21 cellular contexts compared by ENCODE assay signal in the genomic region with DNA sequence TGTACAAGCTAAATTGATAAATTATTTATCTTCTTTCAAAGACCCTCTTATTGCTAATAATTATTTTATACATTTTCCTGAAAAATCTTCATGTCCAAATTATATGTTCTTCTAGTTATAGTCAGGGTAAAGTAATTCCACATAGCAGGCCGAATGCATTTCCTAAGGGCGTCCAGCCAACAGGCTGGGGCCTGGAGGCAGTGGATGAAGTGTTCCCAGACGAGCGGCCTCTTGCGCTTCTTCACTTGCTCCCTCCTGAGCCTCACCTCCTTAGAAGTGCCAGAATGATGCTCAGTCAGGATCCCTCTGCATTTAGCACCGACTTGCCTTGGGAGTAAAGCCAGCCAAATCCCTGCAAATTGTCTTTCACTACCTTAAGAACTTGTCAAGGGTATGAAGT. TPM values are rescaled to one million over a fixed set of nuclear protein-coding genes. Genes with fewer than 3 reads are reported as not detected.
DNase-seq lines count a peak whose midpoint lies in the region; ATAC-seq and TF ChIP-seq lines count a peak whose summit lies in the region.
"Had no signal": no experiment of that assay in that cellular context is flagged by ENCODE, and none has a peak within 500 bp of the region (broad histone marks: within the 10 kb centered on the region; RNA-seq: fewer than 3 reads in every experiment).

No MANE protein-coding gene starts in this region.

- DNase-seq in AG20443 (ENCODE audit: low spot score) = peak; percentile 60
- DNase-seq in coronary artery (ENCODE audit: low spot score) = no peak
- DNase-seq in left lung = no peak
- no peak for DNase-seq in spleen
- no peak for DNase-seq in NCI-H1048 (lab: John Stamatoyannopoulos, UW)
- no peak for DNase-seq in GM13977 (ENCODE audit: low spot score)
- no peak for DNase-seq in substantia nigra (lab: John Stamatoyannopoulos, UW)
- DNase-seq: activated CD4-positive, alpha-beta T cell treated with anti-CD3 and anti-CD28 coated beads, Interleukin-2, amount 50 U/mL, for 1 hour; activated CD8-positive, alpha-beta memory T cell treated with anti-CD3 and anti-CD28 coated beads, Interleukin-2, amount 50 U/mL, for 48 hours; activated gamma-delta T cell; amniotic stem cell; CD8-positive, alpha-beta memory T cell; NCI-H187 treated with DMSO at 0.1 percent for 48 hours; NK-92 treated with Interleukin-12 subunit alpha and Interleukin-12 subunit beta, amount 100 ng/mL, for 24 hours; transverse colon had no signal

- TF ChIP-seq CTCF in coronary artery (IDR thresholded peaks at IDR 0.05) (no peak), left lung (IDR thresholded peaks at IDR 0.05) (no peak), spleen (IDR thresholded peaks at IDR 0.05 in 8 of 11, conservative IDR thresholded peaks at IDR 0.05 in 3 of 11) (no peak), GM13977 (IDR thresholded peaks at IDR 0.05; ENCODE audit: extremely low read depth, insufficient read depth, missing control alignments) (no peak)

- H3K4me3 ChIP-seq in coronary artery (peak overlapping the region; percentile 68), left lung (peak overlapping the region; percentile 34 to 35), spleen (peak overlapping the region in 6 of 8 donors; percentile 7 to 59 (median 20))
- H3K4me3 ChIP-seq: HAP-1 had no signal

- in situ Hi-C loops in GM13977 (cut with MboI; ENCODE audit: low pct_unique_long_range_greater_than_20kb, low sequenced_read_pairs, unreplicated experiment) = no loop called here

- H3K27ac ChIP-seq in coronary artery = peak overlapping the region in 1 of 2 donors; percentile 12
- no peak overlapping the region for H3K27ac ChIP-seq in left lung
- no peak overlapping the region for H3K27ac ChIP-seq in spleen
- no peak overlapping the region for H3K27ac ChIP-seq in substantia nigra (ENCODE audit: low read depth, low read length, poor library complexity, severe bottlenecking)
- H3K27ac ChIP-seq: HL-60, parathyroid adenoma had no signal

- ATAC-seq in left lung (no peak), HG02870 (IDR thresholded peaks at IDR 0.05; ENCODE audit: unreplicated experiment) (no peak)

- H3K9me3 ChIP-seq in left lung (no peaks in the 10 kb centered on the region), spleen (no peaks in the 10 kb centered on the region)
- H3K9me3 ChIP-seq: HAP-1, transverse colon had no signal

- H3K36me3 ChIP-seq in left lung (no peaks in the 10 kb centered on the region), spleen (no peaks in the 10 kb centered on the region)
- H3K36me3 ChIP-seq: HAP-1, transverse colon had no signal

- peaks cover 0 to 6% of the 10 kb centered on the region in 2 donors for H3K4me1 ChIP-seq in left lung
- peaks cover 0 to 9% (median 2%) of the 10 kb centered on the region in 6 donors for H3K4me1 ChIP-seq in spleen
- H3K4me1 ChIP-seq: parathyroid adenoma, transverse colon had no signal

- no peak for TF ChIP-seq POLR2A in spleen (IDR thresholded peaks at IDR 0.05)

- WGBS in spleen, 5 donors = 69 to 78% (median 73%) methylated on average over 6 of the region's 6 CpGs

- intact Hi-C loops in left lung (cut with DNase I) = no loop called here
- intact Hi-C loops in spleen (cut with DNase I; ENCODE audit: low total_unique reads) = no loop called here

- H3K27me3 ChIP-seq in left lung (peaks cover 0 to 8% of the 10 kb centered on the region in 2 donors), spleen (replicated peaks in 1 of 7) (no peaks in the 10 kb centered on the region)
- H3K27me3 ChIP-seq: transverse colon had no signal

RNA-seq across cellular contexts. Expression of a gene that starts 1.4 kb away (rescaled TPM):
- 10 to 100 TPM; 28.8 to 44.2 TPM for total RNA-seq in left lung
- total RNA-seq in spleen = 10 to 100 TPM in 5 of 7 donors, 1 to 10 TPM in 2; 2.6 to 23.8 (median 10.7) TPM
- polyA plus RNA-seq in spleen = 1 to 10 TPM; 2.6 to 3.1 (median 2.7) TPM
- total RNA-seq: CD8-positive, alpha-beta memory T cell; Daoy; myocyte had no signal
- polyA plus RNA-seq: CD8-positive, alpha-beta memory T cell had no signal

RNA-seq across cellular contexts. Expression of a gene that starts 27.1 kb away (rescaled TPM):
- total RNA-seq in left lung (10 to 100 TPM; 18.7 to 20.1 TPM), spleen (10 to 100 TPM; 28.2 to 75.1 (median 41.4) TPM)
- polyA plus RNA-seq in spleen = 10 to 100 TPM; 17.2 to 25.0 (median 18.1) TPM
